8 cellular contexts compared by ENCODE assay signal in the genomic region with DNA sequence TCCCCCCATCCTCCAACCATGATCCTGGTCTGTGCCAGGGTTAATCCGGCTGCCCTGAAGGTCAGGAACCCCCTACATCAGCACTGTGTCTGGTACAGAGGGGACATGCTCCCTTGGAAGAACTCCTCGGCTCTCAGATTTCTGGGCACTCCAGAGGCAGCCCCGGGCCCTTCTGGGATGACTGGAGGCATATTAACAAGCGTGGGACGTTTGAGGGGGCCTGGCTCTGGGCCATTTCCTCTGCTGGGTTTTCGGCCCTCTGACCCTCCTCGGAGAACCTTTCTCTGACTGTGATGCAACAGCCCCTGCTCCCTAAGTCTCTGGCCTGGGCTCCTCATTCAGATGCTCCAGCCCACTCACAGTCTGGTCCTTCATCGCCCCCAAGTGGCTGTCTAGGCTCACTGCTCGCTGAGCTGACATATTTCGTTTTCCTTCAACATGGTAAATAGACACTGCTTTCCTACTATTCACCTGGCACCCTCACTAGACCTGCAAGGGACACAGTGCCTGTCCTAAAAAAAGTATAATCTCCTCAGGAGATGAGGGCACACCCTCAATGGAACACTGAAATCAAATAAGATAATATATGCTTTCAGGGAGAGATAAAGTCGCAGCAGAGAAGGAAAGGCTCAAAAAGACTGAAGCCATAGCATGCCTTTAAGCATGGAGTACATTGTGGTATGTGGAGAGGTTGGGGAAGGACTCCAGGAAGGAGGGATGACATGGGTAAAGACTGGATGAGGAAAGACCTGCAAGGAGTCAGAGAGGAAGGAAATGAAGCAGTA.
DNase-seq lines count a peak whose midpoint lies in the region; ATAC-seq, FAIRE-seq and TF ChIP-seq lines count a peak whose summit lies in the region.

No MANE protein-coding gene starts in this region.

- H3K4me3 ChIP-seq in OCI-LY1 (ENCODE audit: low read depth, low read length, poor library complexity, severe bottlenecking), result no peak overlapping the region
- no peak overlapping the region for H3K4me3 ChIP-seq in body of pancreas

- intact Hi-C loops in activated CD4-positive, alpha-beta T cell treated with anti-CD3 and anti-CD28 coated beads for 36 hours (cut with DNase I, micrococcal nuclease), result loop anchor here in 1 of 2 experiments (1.0 to 5.0 kb wide), 3 partner anchors 405 to 883 kb away; partner anchors contain the start of gene TRPC7
- intact Hi-C loops in body of pancreas (cut with DNase I), result loop anchor here (5.0 kb wide), 1 partner anchor 523 kb away; no protein-coding TSS in a partner anchor

- H3K9ac ChIP-seq in OCI-LY1 (ENCODE audit: low read length), result no peak overlapping the region

- no peaks in the 10 kb centered on the region for H3K36me3 ChIP-seq in OCI-LY1 (ENCODE audit: insufficient read depth, low read length)
- H3K36me3 ChIP-seq in body of pancreas (replicated peaks in 1 of 2; ENCODE audit: insufficient read depth in 1 of 2, low read depth in 2 of 2), result no peaks in the 10 kb centered on the region

- H3K4me3 Mint-ChIP-seq in activated CD4-positive, alpha-beta T cell treated with anti-CD3 and anti-CD28 coated beads for 36 hours, result no peak overlapping the region

- no peak overlapping the region for H2AFZ ChIP-seq in OCI-LY1 (ENCODE audit: low read length)

- no peak overlapping the region for H3K27ac Mint-ChIP-seq in activated CD4-positive, alpha-beta T cell treated with anti-CD3 and anti-CD28 coated beads for 36 hours

- no peak overlapping the region for H3K4me2 ChIP-seq in OCI-LY1 (ENCODE audit: low read length)

- CTCF ChIA-PET in activated CD4-positive, alpha-beta T cell treated with anti-CD3 and anti-CD28 coated beads for 36 hours (lab: Charles Lee), result interaction anchor here (0.5 to 1.5 kb wide), 4 partner anchors 9 to 520 kb away, joined by 3 read pairs; no protein-coding TSS in a partner anchor

- no peaks in the 10 kb centered on the region for H3K79me2 ChIP-seq in OCI-LY1 (ENCODE audit: insufficient read depth, low read length)

- H3K27me3 ChIP-seq in OCI-LY1 (ENCODE audit: insufficient read depth, low read length), result no peaks in the 10 kb centered on the region
- H3K27me3 ChIP-seq in body of pancreas, result no peaks in the 10 kb centered on the region

- H3K36me3 Mint-ChIP-seq in activated CD4-positive, alpha-beta T cell treated with anti-CD3 and anti-CD28 coated beads for 36 hours (ENCODE audit: low read depth), result no peaks in the 10 kb centered on the region

- FAIRE-seq in HTR-8/SVneo (lab: Jason Lieb, UNC), result peak; percentile 28

- no peaks in the 10 kb centered on the region for H3K4me1 ChIP-seq in OCI-LY1 (ENCODE audit: insufficient read depth, low read length, severe bottlenecking)
- no peaks in the 10 kb centered on the region for H3K4me1 ChIP-seq in body of pancreas

- H3K9me3 ChIP-seq in OCI-LY1 (ENCODE audit: low read length) (no peaks in the 10 kb centered on the region), body of pancreas (no peaks in the 10 kb centered on the region)

- H3K9me3 Mint-ChIP-seq in activated CD4-positive, alpha-beta T cell treated with anti-CD3 and anti-CD28 coated beads for 36 hours (ENCODE audit: low read depth), result no peaks in the 10 kb centered on the region

- DNase-seq in activated CD4-positive, alpha-beta T cell treated with anti-CD3 and anti-CD28 coated beads for 36 hours, result peak; percentile 68
- no peak for DNase-seq in activated CD4-positive, alpha-beta T cell treated with anti-CD3 and anti-CD28 coated beads for 4 hours
- DNase-seq in HTR-8/SVneo (ENCODE audit: insufficient read length, low spot score) (peak; percentile 72), body of pancreas (peak; percentile 68 to 75 (median 70)), iPS-NIHi11 (ENCODE audit: low spot score) (peak; percentile 91)
- peak; percentile 5 for DNase-seq in stimulated activated CD4-positive, alpha-beta T cell treated with anti-CD3 and anti-CD28 coated beads, Interleukin-4, amount 100 ng/mL, for 24 hours

- no peaks in the 10 kb centered on the region for H3F3A ChIP-seq in OCI-LY1 (ENCODE audit: insufficient read depth, low read length)

- no peaks in the 10 kb centered on the region for H3K27me3 Mint-ChIP-seq in activated CD4-positive, alpha-beta T cell treated with anti-CD3 and anti-CD28 coated beads for 36 hours

- no peaks in the 10 kb centered on the region for H3K4me1 Mint-ChIP-seq in activated CD4-positive, alpha-beta T cell treated with anti-CD3 and anti-CD28 coated beads for 36 hours

- TF ChIP-seq CTCF in OCI-LY1 (IDR thresholded peaks at IDR 0.05; ENCODE audit: low read length) (peak; percentile 84), body of pancreas (IDR thresholded peaks at IDR 0.05) (peak; percentile 63 to 90 (median 80))

- H3K9me2 ChIP-seq in OCI-LY1 (ENCODE audit: low read depth, low read length), result no peaks in the 10 kb centered on the region

- ATAC-seq in activated CD4-positive, alpha-beta T cell treated with anti-CD3 and anti-CD28 coated beads for 36 hours, result peak; percentile 64
- ATAC-seq in GM21447 (IDR thresholded peaks at IDR 0.05; ENCODE audit: unreplicated experiment) (peak; percentile 72), body of pancreas (peak; percentile 68)

- no peaks in the 10 kb centered on the region for H4K20me1 ChIP-seq in OCI-LY1 (ENCODE audit: insufficient read depth, low read length)

- TF ChIP-seq POLR2A in body of pancreas (IDR thresholded peaks at IDR 0.05), result no peak

- no peak overlapping the region for H3K27ac ChIP-seq in OCI-LY1 (ENCODE audit: low read depth, low read length, poor library complexity, severe bottlenecking)
- H3K27ac ChIP-seq in body of pancreas, result no peak overlapping the region

- 20 to 33% methylated on average over 5 to 11 of the region's 11 CpGs for WGBS in body of pancreas, 2 donors

- POLR2A ChIA-PET in activated CD4-positive, alpha-beta T cell treated with anti-CD3 and anti-CD28 coated beads for 36 hours (lab: Charles Lee), result no interaction called here

Comparison
In these comparisons a context has a peak if more than half of its experiments do, and no peak if none do; other contexts are left out.
1. DNase-seq: peak in activated CD4-positive, alpha-beta T cell treated with anti-CD3 and anti-CD28 coated beads for 36 hours (single experiment), HTR-8/SVneo (single experiment), body of pancreas (4 of 4), iPS-NIHi11 (single experiment) and stimulated activated CD4-positive, alpha-beta T cell treated with anti-CD3 and anti-CD28 coated beads, Interleukin-4, amount 100 ng/mL, for 24 hours (single experiment); none in activated CD4-positive, alpha-beta T cell treated with anti-CD3 and anti-CD28 coated beads for 4 hours (0 of 2).
2. Peak in every context shown above with its lines, with median percentiles within 50 percentile points of each other: ATAC-seq.